Comparison of ENCODE assay signal across 12 cellular contexts in genomic region chr16:23145608-23146007, GRCh38. TPM values are rescaled to one million over a fixed set of nuclear protein-coding genes. Genes with fewer than 3 reads are reported as not detected.
DNase-seq lines count a peak whose midpoint lies in the region; ATAC-seq and TF ChIP-seq lines count a peak whose summit lies in the region.
"Had no signal": no experiment of that assay in that cellular context is flagged by ENCODE, and none has a peak within 500 bp of the region (broad histone marks: within the 10 kb centered on the region; RNA-seq: fewer than 3 reads in every experiment).

No MANE protein-coding gene starts in this region.

- H3K9me2 ChIP-seq in hepatocyte (replicated peaks; ENCODE audit: insufficient read depth) = no peaks in the 10 kb centered on the region

- H3K4me1 ChIP-seq in trophoblast cell (ENCODE audit: control insufficient read depth in 1 of 2, insufficient read depth in 2 of 2, low read length in 2 of 2) (peaks cover 4% of the 10 kb centered on the region in 2 experiments), hepatocyte (ENCODE audit: insufficient read depth) (peaks cover 17% of the 10 kb centered on the region)

- H3K36me3 ChIP-seq in trophoblast cell (ENCODE audit: control insufficient read depth in 1 of 2, insufficient read depth in 2 of 2, low read length in 2 of 2) = no peaks in the 10 kb centered on the region
- no peaks in the 10 kb centered on the region for H3K36me3 ChIP-seq in hepatocyte (replicated peaks; ENCODE audit: insufficient read depth, low read depth)

- H3K79me1 ChIP-seq in trophoblast cell (ENCODE audit: low read length) = no peaks in the 10 kb centered on the region

- H3K9me3 ChIP-seq in trophoblast cell (ENCODE audit: insufficient read depth, low read depth, low read length) (peaks cover 3% of the 10 kb centered on the region), hepatocyte (ENCODE audit: low read depth) (no peaks in the 10 kb centered on the region)

- H4K20me1 ChIP-seq in hepatocyte (ENCODE audit: insufficient read depth, poor library complexity, severe bottlenecking) = peaks cover 6% of the 10 kb centered on the region

- WGBS in trophoblast cell (ENCODE audit: extremely low coverage, insufficient coverage, insufficient read length) = no CpG with 5 or more reads among the region's 3 CpGs
- 53% methylated on average over 3 of the region's 3 CpGs for WGBS in hepatocyte (ENCODE audit: low lambda C conversion rate, missing lambda C conversion rate)

- no peak overlapping the region for H2AK5ac ChIP-seq in trophoblast cell (ENCODE audit: low read length)

- H2BK5ac ChIP-seq in trophoblast cell (ENCODE audit: low read depth, low read length, poor library complexity) = no peak overlapping the region

- DNase-seq in Daoy (ENCODE audit: low read depth) = peak; percentile 72
- DNase-seq in RPMI7951 (ENCODE audit: low read depth) = peak; percentile 77
- peak; percentile 97 for DNase-seq in epithelial cell of proximal tubule (ENCODE audit: low read depth)
- peak; percentile 20 to 47 for DNase-seq in trophoblast cell
- no peak for DNase-seq in amygdala (lab: John Stamatoyannopoulos, UW)
- no peak for DNase-seq in hepatocyte (ENCODE audit: low spot score)
- DNase-seq: activated CD8-positive, alpha-beta memory T cell treated with anti-CD3 and anti-CD28 coated beads, Interleukin-2, amount 50 U/mL, for 4 hours; NCI-H1092 treated with DMSO at 0.1 percent for 48 hours; NCI-H82; stimulated activated naive CD8-positive, alpha-beta T cell treated with anti-CD3 and anti-CD28 coated beads, Interleukin-15, amount 100 ng/mL, for 72 hours had no signal

- H3K27ac ChIP-seq in trophoblast cell (ENCODE audit: low read depth, low read length) (no peak overlapping the region), hepatocyte (no peak overlapping the region)

- no peak overlapping the region for H4K8ac ChIP-seq in trophoblast cell (ENCODE audit: low read depth, low read length)

- H3K27me3 ChIP-seq in trophoblast cell (ENCODE audit: insufficient read depth, low read length) = no peaks in the 10 kb centered on the region
- H3K27me3 ChIP-seq in hepatocyte = no peaks in the 10 kb centered on the region

- H3K23ac ChIP-seq in trophoblast cell (ENCODE audit: low read length) = no peak overlapping the region

- H2BK12ac ChIP-seq in trophoblast cell (ENCODE audit: low read length) = no peak overlapping the region

- no peak overlapping the region for H3K4me2 ChIP-seq in trophoblast cell (ENCODE audit: low read length)
- H3K4me2 ChIP-seq in hepatocyte = no peak overlapping the region

- no peak overlapping the region for H4K12ac ChIP-seq in trophoblast cell (ENCODE audit: low read depth, low read length)

- H3K9ac ChIP-seq in trophoblast cell (ENCODE audit: low read length) = no peak overlapping the region

- H2AFZ ChIP-seq in trophoblast cell (ENCODE audit: insufficient read depth, low read length, poor library complexity) = no peak overlapping the region
- no peak overlapping the region for H2AFZ ChIP-seq in hepatocyte

- H3K79me2 ChIP-seq in trophoblast cell (ENCODE audit: control insufficient read depth, insufficient read depth, low read length, poor library complexity) (peaks cover 2% of the 10 kb centered on the region), hepatocyte (peaks cover 58% of the 10 kb centered on the region)

- H3K18ac ChIP-seq in trophoblast cell (ENCODE audit: low read length) = no peak overlapping the region

- no peak overlapping the region for H2BK120ac ChIP-seq in trophoblast cell (ENCODE audit: insufficient read depth, low read length, poor library complexity)

- TF ChIP-seq CTCF in epithelial cell of proximal tubule (conservative IDR thresholded peaks at IDR 0.05; ENCODE audit: low read depth, low read length) = no peak
- TF ChIP-seq CTCF in hepatocyte (IDR thresholded peaks at IDR 0.05; ENCODE audit: poor library complexity) = no peak

- no peak for ATAC-seq in GM18858 (IDR thresholded peaks at IDR 0.05; ENCODE audit: unreplicated experiment)
- ATAC-seq in GM21526 (IDR thresholded peaks at IDR 0.05; ENCODE audit: low FRiP score, unreplicated experiment) = no peak
- ATAC-seq: stimulated activated naive CD8-positive, alpha-beta T cell treated with anti-CD3 and anti-CD28 coated beads, Interleukin-15, amount 100 ng/mL, for 72 hours had no signal

- H3K4me3 ChIP-seq in epithelial cell of proximal tubule (ENCODE audit: low read depth, low read length) (peak overlapping the region; percentile 26), trophoblast cell (ENCODE audit: low read depth, low read length) (no peak overlapping the region), hepatocyte (no peak overlapping the region)

- no peak overlapping the region for H3K4ac ChIP-seq in trophoblast cell (ENCODE audit: low read depth, low read length)

- no peak overlapping the region for H4K91ac ChIP-seq in trophoblast cell (ENCODE audit: low read depth, low read length)

- H3K14ac ChIP-seq in trophoblast cell (ENCODE audit: low read length) = no peak overlapping the region

RNA-seq across cellular contexts. Expression of gene USP31, which starts 3.6 kb away (rescaled TPM):
- 2.4 and 3.2 TPM in 2 replicates for total RNA-seq in Daoy (2014; rRNA removed; shearing (Covaris generic))
- total RNA-seq in RPMI7951 (2014; rRNA removed; shearing (Covaris generic)) = 5.9 and 6.5 TPM in 2 replicates
- total RNA-seq in epithelial cell of proximal tubule (10.6 and 11.8 TPM in 2 replicates), hepatocyte (5.7 and 6.4 TPM in 2 replicates)
- polyA plus RNA-seq in trophoblast cell (2013) = 2.9 and 3.4 TPM in 2 replicates
- 2.1 and 3.3 TPM in 2 replicates for polyA plus RNA-seq in hepatocyte

RNA-seq across cellular contexts. Expression of gene SCNN1G, which starts 36.9 kb away (rescaled TPM):
- total RNA-seq in Daoy (2014; rRNA removed; shearing (Covaris generic)) = 0.06 TPM in 1 of 2 replicates, not detected in the other
- total RNA-seq in RPMI7951 (2014; rRNA removed; shearing (Covaris generic)) = not detected in 2 replicates
- 0.07 and 0.17 TPM in 2 replicates for total RNA-seq in epithelial cell of proximal tubule
- polyA plus RNA-seq in trophoblast cell (2013) = 0.01 TPM in 2 replicates
- 0.08 and 0.23 TPM in 2 replicates for total RNA-seq in hepatocyte
- 0.23 and 0.69 TPM in 2 replicates for polyA plus RNA-seq in hepatocyte

Comparison
In these comparisons a context has a peak if more than half of its experiments do, and no peak if none do; other contexts are left out.
1. DNase-seq: peak in Daoy (single experiment), RPMI7951 (single experiment), epithelial cell of proximal tubule (single experiment) and trophoblast cell (2 of 2); none in amygdala (0 of 56) and hepatocyte (single experiment).